Comparison of ENCODE assay signal across 16 cellular contexts in the genomic region with DNA sequence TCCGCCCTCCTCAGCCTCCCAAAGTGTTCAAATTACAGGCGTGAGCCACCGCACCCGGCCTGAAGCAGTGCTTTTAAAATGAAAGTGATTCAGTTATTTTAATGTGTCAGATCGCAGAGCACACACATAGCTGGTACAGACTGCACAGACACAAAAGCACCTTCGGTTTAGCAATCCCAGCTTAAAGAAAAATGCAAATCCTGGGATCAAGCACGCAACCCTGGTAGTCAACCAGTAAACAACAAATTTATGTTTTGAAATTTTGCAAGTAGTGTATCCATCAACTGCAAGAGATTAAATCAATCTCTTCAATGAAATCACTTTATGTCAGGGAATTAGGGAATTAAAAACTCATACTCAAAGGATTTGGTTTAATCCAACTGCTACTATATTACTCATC. TPM values are rescaled to one million over a fixed set of nuclear protein-coding genes. Genes with fewer than 3 reads are reported as not detected.
DNase-seq lines count a peak whose midpoint lies in the region; ATAC-seq and TF ChIP-seq lines count a peak whose summit lies in the region.
"Had no signal": no experiment of that assay in that cellular context is flagged by ENCODE, and none has a peak within 500 bp of the region (broad histone marks: within the 10 kb centered on the region; RNA-seq: fewer than 3 reads in every experiment).

No MANE protein-coding gene starts in this region.

- POLR2A ChIA-PET in activated CD8-positive, alpha-beta T cell treated with anti-CD3 and anti-CD28 coated beads for 36 hours (lab: Charles Lee) = interaction anchor here (0.6 to 1.2 kb wide), 4 partner anchors 15 to 249 kb away, joined by 3 read pairs; no protein-coding TSS in a partner anchor
- POLR2A ChIA-PET in activated CD8-positive, alpha-beta T cell treated with anti-CD3 and anti-CD28 coated beads, Interleukin-2, amount 10 ng/mL, durations not matched to agents 7 days and 5 days (lab: Charles Lee) = no interaction called here

- no peak for ATAC-seq in activated CD8-positive, alpha-beta T cell treated with anti-CD3 and anti-CD28 coated beads for 36 hours
- ATAC-seq in activated CD8-positive, alpha-beta T cell treated with anti-CD3 and anti-CD28 coated beads, Interleukin-2, amount 10 ng/mL, durations not matched to agents 7 days and 5 days = no peak
- ATAC-seq in central memory CD8-positive, alpha-beta T cell (replicated peaks; ENCODE audit: extremely low read depth, poor library complexity, severe bottlenecking) = no peak

- H3K4me3 Mint-ChIP-seq in activated CD8-positive, alpha-beta T cell treated with anti-CD3 and anti-CD28 coated beads for 36 hours = no peak overlapping the region
- H3K4me3 Mint-ChIP-seq in activated CD8-positive, alpha-beta T cell treated with anti-CD3 and anti-CD28 coated beads, Interleukin-2, amount 10 ng/mL, durations not matched to agents 7 days and 5 days = no peak overlapping the region
- no peak overlapping the region for H3K4me3 Mint-ChIP-seq in central memory CD8-positive, alpha-beta T cell
- H3K4me3 Mint-ChIP-seq in progenitor cell of endocrine pancreas (ENCODE audit: low read depth) = no peak overlapping the region

- H3K9me3 Mint-ChIP-seq in activated CD8-positive, alpha-beta T cell treated with anti-CD3 and anti-CD28 coated beads for 36 hours = peaks cover 9% of the 10 kb centered on the region
- no peaks in the 10 kb centered on the region for H3K9me3 Mint-ChIP-seq in activated CD8-positive, alpha-beta T cell treated with anti-CD3 and anti-CD28 coated beads, Interleukin-2, amount 10 ng/mL, durations not matched to agents 7 days and 5 days (ENCODE audit: insufficient read depth)
- no peaks in the 10 kb centered on the region for H3K9me3 Mint-ChIP-seq in central memory CD8-positive, alpha-beta T cell
- peaks cover 10% of the 10 kb centered on the region for H3K9me3 Mint-ChIP-seq in progenitor cell of endocrine pancreas (ENCODE audit: low read depth)

- H3K36me3 Mint-ChIP-seq in activated CD8-positive, alpha-beta T cell treated with anti-CD3 and anti-CD28 coated beads for 36 hours (ENCODE audit: low read depth) = peaks cover 95% of the 10 kb centered on the region
- H3K36me3 Mint-ChIP-seq in activated CD8-positive, alpha-beta T cell treated with anti-CD3 and anti-CD28 coated beads, Interleukin-2, amount 10 ng/mL, durations not matched to agents 7 days and 5 days (ENCODE audit: low read depth) = peaks cover 94% of the 10 kb centered on the region
- H3K36me3 Mint-ChIP-seq in central memory CD8-positive, alpha-beta T cell (ENCODE audit: insufficient read depth) = peaks cover 67% of the 10 kb centered on the region
- H3K36me3 Mint-ChIP-seq in progenitor cell of endocrine pancreas (ENCODE audit: insufficient read depth) = peaks cover 33% of the 10 kb centered on the region

- H3K4me1 Mint-ChIP-seq in activated CD8-positive, alpha-beta T cell treated with anti-CD3 and anti-CD28 coated beads for 36 hours (ENCODE audit: low read depth) = peaks cover 86% of the 10 kb centered on the region
- peaks cover 56% of the 10 kb centered on the region for H3K4me1 Mint-ChIP-seq in activated CD8-positive, alpha-beta T cell treated with anti-CD3 and anti-CD28 coated beads, Interleukin-2, amount 10 ng/mL, durations not matched to agents 7 days and 5 days (ENCODE audit: low read depth)
- peaks cover 67% of the 10 kb centered on the region for H3K4me1 Mint-ChIP-seq in central memory CD8-positive, alpha-beta T cell
- no peaks in the 10 kb centered on the region for H3K4me1 Mint-ChIP-seq in progenitor cell of endocrine pancreas (ENCODE audit: low read depth)

- CTCF ChIA-PET in activated CD8-positive, alpha-beta T cell treated with anti-CD3 and anti-CD28 coated beads for 36 hours (lab: Charles Lee) = no interaction called here
- CTCF ChIA-PET in activated CD8-positive, alpha-beta T cell treated with anti-CD3 and anti-CD28 coated beads, Interleukin-2, amount 10 ng/mL, durations not matched to agents 7 days and 5 days (lab: Charles Lee) = interaction anchor here (1.6 kb wide), 1 partner anchor 23 kb away, joined by 5 read pairs; no protein-coding TSS in a partner anchor

- intact Hi-C loops in activated CD8-positive, alpha-beta T cell treated with anti-CD3 and anti-CD28 coated beads for 36 hours (cut with micrococcal nuclease) = no loop called here

- H3K27ac Mint-ChIP-seq in activated CD8-positive, alpha-beta T cell treated with anti-CD3 and anti-CD28 coated beads for 36 hours = peak overlapping the region; percentile 14
- H3K27ac Mint-ChIP-seq in activated CD8-positive, alpha-beta T cell treated with anti-CD3 and anti-CD28 coated beads, Interleukin-2, amount 10 ng/mL, durations not matched to agents 7 days and 5 days = no peak overlapping the region
- peak overlapping the region; percentile 53 for H3K27ac Mint-ChIP-seq in central memory CD8-positive, alpha-beta T cell (ENCODE audit: low read depth)
- H3K27ac Mint-ChIP-seq in progenitor cell of endocrine pancreas = peak overlapping the region; percentile 37

- no peak for TF ChIP-seq CTCF in activated CD8-positive, alpha-beta T cell treated with anti-CD3 and anti-CD28 coated beads for 36 hours (IDR thresholded peaks at IDR 0.05)
- no peak for TF ChIP-seq CTCF in progenitor cell of endocrine pancreas (IDR thresholded peaks at IDR 0.05; ENCODE audit: unreplicated experiment)

- H3K27me3 Mint-ChIP-seq in activated CD8-positive, alpha-beta T cell treated with anti-CD3 and anti-CD28 coated beads for 36 hours = no peaks in the 10 kb centered on the region
- H3K27me3 Mint-ChIP-seq in activated CD8-positive, alpha-beta T cell treated with anti-CD3 and anti-CD28 coated beads, Interleukin-2, amount 10 ng/mL, durations not matched to agents 7 days and 5 days (ENCODE audit: low read depth) = no peaks in the 10 kb centered on the region
- H3K27me3 Mint-ChIP-seq in central memory CD8-positive, alpha-beta T cell = no peaks in the 10 kb centered on the region
- H3K27me3 Mint-ChIP-seq in progenitor cell of endocrine pancreas = no peaks in the 10 kb centered on the region

- no peak for DNase-seq in activated CD8-positive, alpha-beta T cell treated with anti-CD3 and anti-CD28 coated beads for 36 hours
- no peak for DNase-seq in activated CD8-positive, alpha-beta T cell treated with anti-CD3 and anti-CD28 coated beads, Interleukin-2, amount 10 ng/mL, durations not matched to agents 7 days and 5 days
- DNase-seq in D341Med (ENCODE audit: low spot score) (peak; percentile 50), progenitor cell of endocrine pancreas (ENCODE audit: low spot score, unreplicated experiment) (no peak), cerebellar nuclear complex (lab: John Stamatoyannopoulos, UW) (no peak), NCI-H2227 (lab: John Stamatoyannopoulos, UW; ENCODE audit: unreplicated experiment) (no peak), superior temporal gyrus (ENCODE audit: extremely low spot score) (no peak)
- no peak for DNase-seq in central memory CD8-positive, alpha-beta T cell (ENCODE audit: low spot score in 2 of 2)
- DNase-seq: DMS53; GDM1; Kasumi-1; MG63; NCI-H1417; NCI-H187; NK-92 treated with Interleukin-12 subunit alpha and Interleukin-12 subunit beta, amount 100 ng/mL, for 24 hours; SIG-M5 had no signal

RNA-seq across cellular contexts. Expression of a gene that starts 28.4 kb away (rescaled TPM):
- 100 to 1,000 TPM; 167 to 168 TPM for total RNA-seq in activated CD8-positive, alpha-beta T cell treated with anti-CD3 and anti-CD28 coated beads for 36 hours
- total RNA-seq in activated CD8-positive, alpha-beta T cell treated with anti-CD3 and anti-CD28 coated beads, Interleukin-2, amount 10 ng/mL, durations not matched to agents 7 days and 5 days = 100 to 1,000 TPM; 162 to 168 TPM
- 144 and 146 TPM in 2 replicates for total RNA-seq in progenitor cell of endocrine pancreas
